Comparison of ENCODE assay signal across 8 cellular contexts in genomic region chrX:48539345-48540014, GRCh38. TPM values are rescaled to one million over a fixed set of nuclear protein-coding genes. Genes with fewer than 3 reads are reported as not detected.
DNase-seq lines count a peak whose midpoint lies in the region; ATAC-seq and TF ChIP-seq lines count a peak whose summit lies in the region.

A gene with protein sequence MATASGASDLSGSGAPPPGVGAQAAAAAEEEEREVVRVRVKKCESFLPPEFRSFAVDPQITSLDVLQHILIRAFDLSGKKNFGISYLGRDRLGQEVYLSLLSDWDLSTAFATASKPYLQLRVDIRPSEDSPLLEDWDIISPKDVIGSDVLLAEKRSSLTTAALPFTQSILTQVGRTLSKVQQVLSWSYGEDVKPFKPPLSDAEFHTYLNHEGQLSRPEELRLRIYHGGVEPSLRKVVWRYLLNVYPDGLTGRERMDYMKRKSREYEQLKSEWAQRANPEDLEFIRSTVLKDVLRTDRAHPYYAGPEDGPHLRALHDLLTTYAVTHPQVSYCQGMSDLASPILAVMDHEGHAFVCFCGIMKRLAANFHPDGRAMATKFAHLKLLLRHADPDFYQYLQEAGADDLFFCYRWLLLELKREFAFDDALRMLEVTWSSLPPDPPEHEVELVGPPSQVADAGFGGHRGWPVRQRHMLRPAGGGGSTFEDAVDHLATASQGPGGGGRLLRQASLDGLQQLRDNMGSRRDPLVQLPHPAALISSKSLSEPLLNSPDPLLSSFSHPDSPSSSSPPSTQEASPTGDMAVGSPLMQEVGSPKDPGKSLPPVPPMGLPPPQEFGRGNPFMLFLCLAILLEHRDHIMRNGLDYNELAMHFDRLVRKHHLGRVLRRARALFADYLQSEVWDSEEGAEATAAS (plus strand): TSS chrX:48539714. CDS start chrX:48539798, 84 bp downstream.

- H3K4me1 ChIP-seq in liver (ENCODE audit: control insufficient read depth in 4 of 4, insufficient read depth in 4 of 4, low read length in 3 of 4): peaks cover 1 to 10% (median 5%) of the 10 kb centered on the region in 4 donors

- peak within 1 kb of the TSS; percentile 68 to 81 (median 74) for H3K4me3 ChIP-seq in liver (ENCODE audit: low read depth in 1 of 3, low read length in 3 of 3)

- ATAC-seq in GM19372 (IDR thresholded peaks at IDR 0.05; ENCODE audit: low read depth, unreplicated experiment) (peak; percentile 80), HG03571 (IDR thresholded peaks at IDR 0.05; ENCODE audit: unreplicated experiment) (peak; percentile 81)

- H3K9me3 Mint-ChIP-seq in CD14-positive monocyte: peaks cover 0 to 10% (median 6%) of the 10 kb centered on the region in 7 donors

- intact Hi-C loops in CD14-positive monocyte (cut with micrococcal nuclease): loop anchor here (1.0 to 5.0 kb wide), 3 partner anchors 33 to 62 kb away; partner anchors contain the start of genes RBM3 (in 2 of the 2) and FTSJ1 (in 1 of the 2)

- H3K27ac Mint-ChIP-seq in CD14-positive monocyte: peak within 1 kb of the TSS; percentile 89 to 96 (median 94)

- no peaks in the 10 kb centered on the region for H3K9me3 ChIP-seq in liver (ENCODE audit: control insufficient read depth in 4 of 4, low read length in 3 of 4)

- H3K36me3 Mint-ChIP-seq in CD14-positive monocyte: peaks cover 5 to 24% of the 10 kb centered on the region in 2 donors

- peak within 1 kb of the TSS; percentile 85 to 87 for H3K27ac ChIP-seq in liver (ENCODE audit: low read depth in 1 of 2, low read length in 2 of 2)

- WGBS in liver: under 1% methylated on average over 58 of the region's 58 CpGs

- peaks cover 0 to 6% (median 2%) of the 10 kb centered on the region in 3 donors for H3K27me3 Mint-ChIP-seq in CD14-positive monocyte (ENCODE audit: low read depth in 3 of 3)

- peak; percentile 50 for TF ChIP-seq CTCF in CD14-positive monocyte (IDR thresholded peaks at IDR 0.05)
- TF ChIP-seq CTCF in liver (IDR thresholded peaks at IDR 0.05; ENCODE audit: low read depth, low read length, missing input control): peak; percentile 13

- H3K4me1 Mint-ChIP-seq in CD14-positive monocyte: peaks cover 25% of the 10 kb centered on the region

- peak in 1 of 2 donors; percentile 8 for TF ChIP-seq RAD21 in liver (IDR thresholded peaks at IDR 0.05)

- no peaks in the 10 kb centered on the region for H3K27me3 ChIP-seq in liver (ENCODE audit: control insufficient read depth in 4 of 4, insufficient read depth in 4 of 4, low read length in 3 of 4)

- H3K36me3 ChIP-seq in liver (ENCODE audit: control insufficient read depth in 4 of 4, insufficient read depth in 3 of 4, low read depth in 1 of 4, low read length in 3 of 4): peaks cover 0 to 3% (median under 1%) of the 10 kb centered on the region in 4 donors

- peak; percentile 98 for DNase-seq in CD14-positive monocyte (ENCODE audit: low spot score)
- peak; percentile 91 for DNase-seq in NCI-H774 (lab: John Stamatoyannopoulos, UW)
- peak; percentile 96 to 97 for DNase-seq in activated CD4-positive, alpha-beta T cell treated with anti-CD3 and anti-CD28 coated beads, Interleukin-2, amount 50 U/mL, for 48 hours
- DNase-seq in dermis microvascular lymphatic vessel endothelial cell (ENCODE audit: low read depth in 2 of 2): peak; percentile 96 to 97
- peak; percentile 97 for DNase-seq in stimulated activated CD4-positive, alpha-beta T cell treated with anti-CD3 and anti-CD28 coated beads, Interleukin-4, amount 100 ng/mL, for 24 hours

- peak within 1 kb of the TSS; percentile 47 to 71 for H3K9ac ChIP-seq in liver (ENCODE audit: low read depth in 1 of 2, low read length in 2 of 2)

- peak within 1 kb of the TSS; percentile 80 to 85 for H3K4me3 Mint-ChIP-seq in CD14-positive monocyte

TF ChIP-seq in liver, 16 proteins besides CTCF, POLR2A, EP300 and RAD21:
- TF ChIP-seq YY1 (IDR thresholded peaks at IDR 0.05): peak; percentile 89
- TF ChIP-seq MAX (IDR thresholded peaks at IDR 0.05): peak; percentile 34
- peak; percentile 29 to 81 for TF ChIP-seq GABPA (IDR thresholded peaks at IDR 0.05 in 1 of 2, conservative IDR thresholded peaks at IDR 0.05 in 1 of 2)
- TF ChIP-seq EGR1 (IDR thresholded peaks at IDR 0.05; ENCODE audit: low read depth in 2 of 2): no peak
- no peak for TF ChIP-seq RXRA (IDR thresholded peaks at IDR 0.05)
- TF ChIP-seq HNF4A (conservative IDR thresholded peaks at IDR 0.05): no peak
- peak; percentile 78 for TF ChIP-seq ATF3 (IDR thresholded peaks at IDR 0.05)
- no peak for TF ChIP-seq HNF4G (IDR thresholded peaks at IDR 0.05)
- TF ChIP-seq NR2F2 (IDR thresholded peaks at IDR 0.05): no peak
- no peak for TF ChIP-seq FOXA1 (IDR thresholded peaks at IDR 0.05)
- peak; percentile 30 for TF ChIP-seq REST (IDR thresholded peaks at IDR 0.05)
- peak in 1 of 2 donors; percentile 90 for TF ChIP-seq JUND (IDR thresholded peaks at IDR 0.05)
- TF ChIP-seq TAF1 (conservative IDR thresholded peaks at IDR 0.05): no peak
- TF ChIP-seq SP1 (IDR thresholded peaks at IDR 0.05): peak; percentile 62

RNA-seq across cellular contexts. Expression of the gene that starts here (rescaled TPM):
- 1 to 10 TPM; 5.7 to 6.6 TPM for polyA plus RNA-seq in CD14-positive monocyte
- total RNA-seq in dermis microvascular lymphatic vessel endothelial cell: 4.5 and 9.6 TPM in 2 replicates
- total RNA-seq in liver: 1 to 10 TPM; 3.2 to 3.5 TPM
- 1 to 10 TPM; 2.6 to 5.8 TPM for polyA plus RNA-seq in liver

Comparison
In these comparisons a context has a peak if more than half of its experiments do, and no peak if none do; other contexts are left out.
1. Peak in every context shown above with its lines: DNase-seq, ATAC-seq, H3K4me3 ChIP-seq and H3K27ac ChIP-seq.